ENCODE assay signal across 8 cellular contexts in the genomic region with DNA sequence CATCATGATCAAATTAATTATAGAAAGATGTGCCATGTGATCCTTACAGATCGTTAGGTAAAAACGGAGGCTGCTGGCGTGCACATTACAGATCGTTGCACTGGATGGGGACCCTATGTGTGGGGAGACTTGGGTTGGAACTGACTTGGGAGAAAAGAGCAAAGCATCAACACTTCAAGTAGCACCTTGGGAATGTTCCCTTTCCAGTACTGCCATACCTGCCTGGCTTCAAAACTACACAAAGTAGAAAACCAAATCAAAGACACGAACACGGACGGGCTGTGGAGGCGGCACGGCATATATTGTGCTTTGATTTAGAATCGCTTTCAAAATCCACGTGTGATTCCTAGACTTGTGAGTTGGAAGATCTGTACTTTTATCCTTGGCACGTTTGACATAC. TPM values are rescaled to one million over a fixed set of nuclear protein-coding genes. Genes with fewer than 3 reads are reported as not detected.
DNase-seq lines count a peak whose midpoint lies in the region; ATAC-seq, FAIRE-seq and TF ChIP-seq lines count a peak whose summit lies in the region.

No MANE protein-coding gene starts in this region.

- no peak for FAIRE-seq in astrocyte (lab: Jason Lieb, UNC)

- ATAC-seq in Right ventricle myocardium inferior (no peak), lung (ENCODE audit: insufficient read depth, low FRiP score) (no peak), aorta (ENCODE audit: low FRiP score) (no peak), GM18873 (IDR thresholded peaks at IDR 0.05; ENCODE audit: low FRiP score, unreplicated experiment) (no peak)

- H3K4me3 ChIP-seq in cardiac muscle cell: peak overlapping the region; percentile 37
- peak overlapping the region; percentile 74 for H3K4me3 ChIP-seq in astrocyte (ENCODE audit: insufficient read depth, low read depth, low read length)
- peak overlapping the region; percentile 10 for H3K4me3 ChIP-seq in lung
- peak overlapping the region; percentile 33 to 79 for H3K4me3 ChIP-seq in aorta (ENCODE audit: low read length in 2 of 2)

- H3K27me3 Mint-ChIP-seq in astrocyte (ENCODE audit: low read depth, unreplicated experiment): no peaks in the 10 kb centered on the region

- H3K27me3 ChIP-seq in cardiac muscle cell: no peaks in the 10 kb centered on the region
- no peaks in the 10 kb centered on the region for H3K27me3 ChIP-seq in astrocyte (ENCODE audit: insufficient read depth, low read length)
- H3K27me3 ChIP-seq in lung (ENCODE audit: control insufficient read depth, insufficient read depth): no peaks in the 10 kb centered on the region
- no peaks in the 10 kb centered on the region for H3K27me3 ChIP-seq in aorta (ENCODE audit: control insufficient read depth in 1 of 2, insufficient read depth in 2 of 2, low read length in 1 of 2)

- peak overlapping the region; percentile 90 for H3K4me2 ChIP-seq in astrocyte (ENCODE audit: low read length)

- H3K36me3 Mint-ChIP-seq in astrocyte (ENCODE audit: low read depth, unreplicated experiment): no peaks in the 10 kb centered on the region

- no peaks in the 10 kb centered on the region for H4K20me1 ChIP-seq in astrocyte (ENCODE audit: insufficient read depth, low read length)

- 4 to 37% methylated on average over 12 of the region's 12 CpGs for WGBS in lung, 2 donors
- WGBS in aorta, 2 donors: 1 to 36% methylated on average over 12 of the region's 12 CpGs

- peak overlapping the region; percentile 90 for H3K9ac ChIP-seq in astrocyte (ENCODE audit: low read length)

- no peak overlapping the region for H3K27ac Mint-ChIP-seq in astrocyte (ENCODE audit: unreplicated experiment)

- no peaks in the 10 kb centered on the region for H3K4me1 ChIP-seq in cardiac muscle cell (ENCODE audit: low read depth)
- H3K4me1 ChIP-seq in astrocyte (ENCODE audit: insufficient read depth, low read length): peaks cover 19% of the 10 kb centered on the region
- H3K4me1 ChIP-seq in lung (ENCODE audit: control insufficient read depth in 2 of 2, insufficient read depth in 2 of 2, low read length in 2 of 2): peaks cover 0 to 3% of the 10 kb centered on the region in 2 donors
- no peaks in the 10 kb centered on the region for H3K4me1 ChIP-seq in aorta (ENCODE audit: control insufficient read depth in 1 of 2, insufficient read depth in 2 of 2, low read length in 2 of 2)

- H3K9me3 ChIP-seq in cardiac muscle cell (ENCODE audit: low read depth) (no peaks in the 10 kb centered on the region), astrocyte (ENCODE audit: insufficient read depth, low read depth, low read length) (no peaks in the 10 kb centered on the region), lung (ENCODE audit: control insufficient read depth in 2 of 2, insufficient read depth in 1 of 2, low read length in 1 of 2) (no peaks in the 10 kb centered on the region), aorta (ENCODE audit: control insufficient read depth, low read length) (no peaks in the 10 kb centered on the region)

- peaks cover 61% of the 10 kb centered on the region for H3K79me2 ChIP-seq in astrocyte (ENCODE audit: insufficient read depth, low read length)

- no peaks in the 10 kb centered on the region for H3K9me3 Mint-ChIP-seq in astrocyte (ENCODE audit: unreplicated experiment)

- intact Hi-C loops in Right ventricle myocardium inferior (cut with DNase I): loop anchor here (2.0 kb wide), 1 partner anchor 43 kb away; a partner anchor contains a TSS
- intact Hi-C loops in aorta (cut with DNase I): no loop called here

- H3K27ac ChIP-seq in cardiac muscle cell (no peak overlapping the region), astrocyte (ENCODE audit: low read depth, low read length) (peak overlapping the region; percentile 78), lung (ENCODE audit: low read depth in 1 of 2, low read length in 1 of 2) (no peak overlapping the region), aorta (ENCODE audit: low read depth in 1 of 2, low read length in 2 of 2) (no peak overlapping the region)

- peak overlapping the region; percentile 90 for H3K4me3 Mint-ChIP-seq in astrocyte (ENCODE audit: unreplicated experiment)

- peak overlapping the region; percentile 60 for H2AFZ ChIP-seq in astrocyte (ENCODE audit: low read depth, low read length)

- H3K4me1 Mint-ChIP-seq in astrocyte (ENCODE audit: low read depth, unreplicated experiment): peaks cover 13% of the 10 kb centered on the region

- TF ChIP-seq CTCF in cardiac muscle cell (IDR thresholded peaks at IDR 0.05; ENCODE audit: low read depth, low read length) (no peak), astrocyte (IDR thresholded peaks at IDR 0.05; ENCODE audit: insufficient read depth, low read depth, low read length) (no peak), lung (IDR thresholded peaks at IDR 0.05; ENCODE audit: control extremely low read depth, extremely low read depth) (no peak)

- no peaks in the 10 kb centered on the region for H3K36me3 ChIP-seq in cardiac muscle cell
- H3K36me3 ChIP-seq in astrocyte (ENCODE audit: insufficient read depth, low read length): no peaks in the 10 kb centered on the region
- peaks cover 0 to 2% of the 10 kb centered on the region in 2 donors for H3K36me3 ChIP-seq in lung (ENCODE audit: control insufficient read depth in 2 of 2, insufficient read depth in 2 of 2, low read length in 2 of 2)
- H3K36me3 ChIP-seq in aorta (ENCODE audit: control insufficient read depth in 1 of 2, insufficient read depth in 2 of 2, low read length in 1 of 2): peaks cover 0 to 3% of the 10 kb centered on the region in 2 donors

- DNase-seq in cardiac muscle cell (ENCODE audit: low read depth in 1 of 2, low spot score in 1 of 2) (no peak), Right ventricle myocardium inferior (ENCODE audit: missing footprints) (no peak), astrocyte (ENCODE audit: low read depth) (no peak), lung (ENCODE audit: low spot score) (no peak), aorta (no peak), NCI-H446 (lab: John Stamatoyannopoulos, UW) (no peak), OCI-M2 (lab: John Stamatoyannopoulos, UW; ENCODE audit: unreplicated experiment) (no peak)

RNA-seq across cellular contexts. Expression of a gene that starts 0.9 kb away (rescaled TPM):
- 23.3 and 48.7 TPM in 2 replicates for total RNA-seq in cardiac muscle cell
- polyA plus RNA-seq in cardiac muscle cell: 25.6 and 32.0 TPM in 2 replicates
- total RNA-seq in Right ventricle myocardium inferior: 27.7 TPM
- total RNA-seq in astrocyte: 5.2 TPM in 2 replicates
- 1 to 10 TPM; 4.3 to 9.5 TPM for total RNA-seq in lung
- polyA plus RNA-seq in lung: 10 to 100 TPM in 1 of 2 donors, 1 to 10 TPM in 1; 7.3 to 15.7 TPM
- 1 to 10 TPM; 4.8 to 6.6 TPM for total RNA-seq in aorta
- 10 to 100 TPM; 27.8 to 31.6 TPM for polyA plus RNA-seq in aorta

RNA-seq across cellular contexts. Expression of a gene that starts 0.9 kb away (rescaled TPM):
- total RNA-seq in cardiac muscle cell (1.7 and 2.3 TPM in 2 replicates), Right ventricle myocardium inferior (54.5 TPM), astrocyte (8.9 and 9.1 TPM in 2 replicates), lung (10 to 100 TPM; 10.7 to 16.5 TPM), aorta (10 to 100 TPM; 19.6 to 20.8 TPM)
- polyA plus RNA-seq in cardiac muscle cell (32.4 and 42.2 TPM in 2 replicates), lung (10 to 100 TPM in 1 of 2 donors, 1 to 10 TPM in 1; 7.6 to 60.2 TPM), aorta (10 to 100 TPM; 23.0 to 29.9 TPM)

RNA-seq across cellular contexts. Expression of a gene that starts 1.3 kb away (rescaled TPM):
- total RNA-seq in cardiac muscle cell (6.0 and 7.6 TPM in 2 replicates), Right ventricle myocardium inferior (16.5 TPM), astrocyte (21.8 TPM in 2 replicates), lung (10 to 100 TPM; 13.7 to 17.9 TPM), aorta (10 to 100 TPM; 14.8 to 14.9 TPM)
- polyA plus RNA-seq in cardiac muscle cell (24.7 and 28.0 TPM in 2 replicates), lung (10 to 100 TPM in 1 of 2 donors, 1 to 10 TPM in 1; 7.9 to 13.1 TPM), aorta (10 to 100 TPM; 10.9 to 15.5 TPM)

RNA-seq across cellular contexts. Expression of a gene that starts 43.4 kb away (rescaled TPM):
- total RNA-seq in cardiac muscle cell (51.0 and 62.6 TPM in 2 replicates), Right ventricle myocardium inferior (403 TPM), astrocyte (45.8 and 49.5 TPM in 2 replicates), lung (10 to 100 TPM; 43.5 to 83.1 TPM), aorta (10 to 100 TPM; 85.3 to 89.1 TPM)
- polyA plus RNA-seq in cardiac muscle cell (119 and 126 TPM in 2 replicates), lung (100 to 1,000 TPM in 1 of 2 donors, 10 to 100 TPM in 1; 89.0 to 106 TPM), aorta (100 to 1,000 TPM; 109 to 168 TPM)

RNA-seq across cellular contexts. Expression of a gene that starts 47.5 kb away (rescaled TPM):
- total RNA-seq in cardiac muscle cell (7.5 and 10.0 TPM in 2 replicates), Right ventricle myocardium inferior (53.7 TPM), astrocyte (2.5 TPM in 2 replicates), lung (10 to 100 TPM in 1 of 2 donors, 1 to 10 TPM in 1; 6.1 to 38.1 TPM), aorta (10 to 100 TPM; 24.2 to 49.9 TPM)
- polyA plus RNA-seq in cardiac muscle cell (3.2 and 4.5 TPM in 2 replicates), lung (1 to 10 TPM; 6.1 to 9.0 TPM), aorta (1 to 10 TPM; 2.7 to 6.1 TPM)

Comparison
In these comparisons a context has a peak if more than half of its experiments do, and no peak if none do; other contexts are left out.
1. H3K4me3 ChIP-seq: peak in every context shown above with its lines; median percentile 74 in astrocyte; 56 in aorta; 37 in cardiac muscle cell; 10 in lung.